ENCODE assay signal across 22 cellular contexts in the genomic region with DNA sequence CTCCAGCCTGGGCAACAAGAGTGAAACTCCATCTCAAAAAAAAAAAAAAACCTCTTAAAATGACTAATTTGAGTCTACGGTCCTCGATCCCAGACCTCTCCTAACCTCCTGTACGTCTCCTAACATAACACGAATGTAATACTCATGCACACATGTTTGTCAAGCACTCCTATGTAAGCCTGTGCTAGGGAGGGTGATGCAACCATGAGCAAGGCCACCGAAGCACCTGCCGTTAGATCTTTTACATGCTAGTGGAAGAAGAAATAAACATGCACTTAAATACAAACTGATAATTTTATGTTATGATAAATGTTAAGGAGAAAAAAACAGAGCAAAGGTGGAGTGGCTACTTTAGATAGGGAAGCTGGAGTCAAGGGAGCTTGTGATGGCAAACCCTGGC.
DNase-seq lines count a peak whose midpoint lies in the region; ATAC-seq, FAIRE-seq and TF ChIP-seq lines count a peak whose summit lies in the region.
"Had no signal": no experiment of that assay in that cellular context is flagged by ENCODE, and none has a peak within 500 bp of the region (broad histone marks: within the 10 kb centered on the region; RNA-seq: fewer than 3 reads in every experiment).

No MANE protein-coding gene starts in this region.

- H3K14ac ChIP-seq in H9 (ENCODE audit: insufficient read depth, low read length): no peak overlapping the region

- H3K4me1 Mint-ChIP-seq in activated T-cell treated with anti-CD3 and anti-CD28 coated beads, Interleukin-2, amount 50 U/mL, for 72 hours (ENCODE audit: low read depth): no peaks in the 10 kb centered on the region
- H3K4me1 Mint-ChIP-seq in H9: peaks cover 0 to 2% of the 10 kb centered on the region in 2 experiments; a peak in 1 of 4 replicates

- H3K27ac ChIP-seq in H9 (ENCODE audit: insufficient read length, low read depth, low read length) (no peak overlapping the region), K562 (ENCODE audit: extremely low read depth, low read depth, low read length) (no peak overlapping the region), upper lobe of right lung (no peak overlapping the region)
- H3K27ac ChIP-seq: HL-60 had no signal

- H3K23me2 ChIP-seq in H9 (ENCODE audit: insufficient read length, low read depth, low read length, poor library complexity, severe bottlenecking): no peaks in the 10 kb centered on the region

- H3K23ac ChIP-seq in H9 (ENCODE audit: insufficient read length, low read depth, low read length): no peak overlapping the region

- H3K9me3 ChIP-seq in H9 (ENCODE audit: control insufficient read depth, low read depth, low read length) (no peaks in the 10 kb centered on the region), K562 (replicated peaks; ENCODE audit: control insufficient read depth, insufficient read depth, low read depth, low read length) (no peaks in the 10 kb centered on the region), upper lobe of right lung (no peaks in the 10 kb centered on the region)
- H3K9me3 ChIP-seq: BE2C, HAP-1 had no signal

- TF ChIP-seq EP300 in K562 (IDR thresholded peaks at IDR 0.05; ENCODE audit: low read length): no peak

- no peaks in the 10 kb centered on the region for H3K27me3 Mint-ChIP-seq in activated T-cell treated with anti-CD3 and anti-CD28 coated beads, Interleukin-2, amount 50 U/mL, for 72 hours (ENCODE audit: low read depth)
- H3K27me3 Mint-ChIP-seq in H9 (ENCODE audit: low read depth): no peaks in the 10 kb centered on the region
- H3K27me3 Mint-ChIP-seq: CD4-positive, CD25-positive, alpha-beta regulatory T cell had no signal

- H2BK5ac ChIP-seq in H9 (ENCODE audit: insufficient read length, low read length): no peak overlapping the region

- no peak overlapping the region for H3K9ac ChIP-seq in H9 (ENCODE audit: extremely low read depth, insufficient read length, low read length)
- no peak overlapping the region for H3K9ac ChIP-seq in K562 (ENCODE audit: insufficient read depth in 1 of 2, low read depth in 2 of 2, low read length in 2 of 2)

- H3K4me1 ChIP-seq in H9 (ENCODE audit: insufficient read depth, low read length): no peaks in the 10 kb centered on the region
- H3K4me1 ChIP-seq in K562 (replicated peaks in 1 of 2; ENCODE audit: control insufficient read depth in 2 of 2, insufficient read depth in 2 of 2, low read length in 2 of 2): no peaks in the 10 kb centered on the region
- no peaks in the 10 kb centered on the region for H3K4me1 ChIP-seq in upper lobe of right lung

- no peak overlapping the region for H2AK5ac ChIP-seq in H9 (ENCODE audit: insufficient read length, low read length)

- no peaks in the 10 kb centered on the region for H3K9me3 Mint-ChIP-seq in activated T-cell treated with anti-CD3 and anti-CD28 coated beads, Interleukin-2, amount 50 U/mL, for 72 hours
- no peaks in the 10 kb centered on the region for H3K9me3 Mint-ChIP-seq in H9
- H3K9me3 Mint-ChIP-seq: CD4-positive, CD25-positive, alpha-beta regulatory T cell; CD8-positive, alpha-beta memory T cell had no signal

- H3K27me3 ChIP-seq in H9 (ENCODE audit: insufficient read depth, low read length): no peaks in the 10 kb centered on the region
- no peaks in the 10 kb centered on the region for H3K27me3 ChIP-seq in K562 (ENCODE audit: control insufficient read depth in 2 of 2, insufficient read depth in 2 of 2, low read length in 2 of 2)
- H3K27me3 ChIP-seq in upper lobe of right lung: no peaks in the 10 kb centered on the region
- H3K27me3 ChIP-seq: BE2C had no signal

- no peak for TF ChIP-seq RAD21 in K562 (CRISPR knock-in tag; conservative IDR thresholded peaks at IDR 0.05 in 1 of 2, IDR thresholded peaks at IDR 0.05 in 1 of 2)

- no peak overlapping the region for H2BK15ac ChIP-seq in H9 (ENCODE audit: low read depth, low read length)

- TF ChIP-seq POLR2A in K562 (conservative IDR thresholded peaks at IDR 0.05): no peak

- peak overlapping the region; percentile 7 for H3K27ac Mint-ChIP-seq in activated T-cell treated with anti-CD3 and anti-CD28 coated beads, Interleukin-2, amount 50 U/mL, for 72 hours
- peak overlapping the region in 2 of 3 experiments; percentile 5 to 27; a peak in 1 of 7 replicates for H3K27ac Mint-ChIP-seq in H9

- no CpG with 5 or more reads among the region's 6 CpGs for WGBS in H9 (ENCODE audit: extremely low coverage, insufficient read length, low lambda C conversion rate)
- 49% methylated on average over 6 of the region's 6 CpGs for WGBS in K562 (ENCODE audit: insufficient coverage, low coverage, missing lambda C conversion rate)

- no peaks in the 10 kb centered on the region for H3K36me3 ChIP-seq in K562 (ENCODE audit: control insufficient read depth, insufficient read depth, low read length)
- H3K36me3 ChIP-seq in upper lobe of right lung: no peaks in the 10 kb centered on the region
- H3K36me3 ChIP-seq: BE2C, HAP-1 had no signal

- H3K79me2 ChIP-seq in H9 (ENCODE audit: insufficient read depth, low read length): no peaks in the 10 kb centered on the region
- H3K79me2 ChIP-seq in K562 (ENCODE audit: control insufficient read depth, insufficient read depth, low read length): no peaks in the 10 kb centered on the region

- H2BK20ac ChIP-seq in H9 (ENCODE audit: low read depth, low read length, poor library complexity, severe bottlenecking): no peak overlapping the region

- CTCF ChIA-PET in K562 (lab: Yijun Ruan, JAX; ENCODE audit: low intra/inter-chr PET ratio): no interaction called here

- intact Hi-C loops in K562 (cut with micrococcal nuclease): loop anchor here (5.0 to 10.0 kb wide), 2 partner anchors 130 to 467 kb away; no protein-coding TSS in a partner anchor
- intact Hi-C loops in upper lobe of right lung (cut with DNase I): no loop called here

- no peak for FAIRE-seq in K562 (lab: Jason Lieb, UNC)
- FAIRE-seq: A204.1, D721Med, G401.6, GM12892, H1 had no signal

- no peak overlapping the region for H4K8ac ChIP-seq in H9 (replicated peaks; ENCODE audit: insufficient read length, low read depth, low read length)

- POLR2A ChIA-PET in K562 (lab: Yijun Ruan, JAX): interaction anchor here (0.6 kb wide), 1 partner anchor 445 kb away, joined by 3 read pairs; no protein-coding TSS in a partner anchor

- no peak overlapping the region for H3T11ph ChIP-seq in H9 (ENCODE audit: low read length)

- H3K4me2 ChIP-seq in H9 (ENCODE audit: insufficient read depth, insufficient read length, low read length): no peak overlapping the region
- no peak overlapping the region for H3K4me2 ChIP-seq in K562 (ENCODE audit: insufficient read depth, low read length)

- no peaks in the 10 kb centered on the region for H3K36me3 Mint-ChIP-seq in activated T-cell treated with anti-CD3 and anti-CD28 coated beads, Interleukin-2, amount 50 U/mL, for 72 hours (ENCODE audit: insufficient read depth in 2 of 2)
- peaks cover 0 to 4% (median 0%) of the 10 kb centered on the region in 3 experiments; a peak in 2 of 7 replicates for H3K36me3 Mint-ChIP-seq in H9 (ENCODE audit: insufficient read depth in 1 of 3, low read depth in 3 of 3)

- H4K20me1 ChIP-seq in H9 (ENCODE audit: control insufficient read depth, insufficient read depth, insufficient read length): no peaks in the 10 kb centered on the region
- H4K20me1 ChIP-seq in K562 (replicated peaks; ENCODE audit: control insufficient read depth, insufficient read depth, low read length): no peaks in the 10 kb centered on the region

- H3K4ac ChIP-seq in H9 (ENCODE audit: low read depth, low read length): no peak overlapping the region

- H3K56ac ChIP-seq in H9 (ENCODE audit: insufficient read length, low read depth, low read length): no peak overlapping the region

- BruUV-seq in K562 (replicated peaks; lab: Mats Ljungman, UMichigan): no TSS peak

- H2BK12ac ChIP-seq in H9 (ENCODE audit: insufficient read length, low read depth, low read length): no peak overlapping the region

- H4K5ac ChIP-seq in H9 (ENCODE audit: insufficient read length, low read depth, low read length): no peak overlapping the region

- H2AFZ ChIP-seq in H9 (ENCODE audit: low read length) (no peak overlapping the region), K562 (ENCODE audit: low read depth, low read length) (no peak overlapping the region)

- H3K4me3 ChIP-seq in K562: no peak overlapping the region
- H3K4me3 ChIP-seq in upper lobe of right lung: no peak overlapping the region
- H3K4me3 ChIP-seq: HAP-1 had no signal

- no peak overlapping the region for H3K18ac ChIP-seq in H9 (ENCODE audit: insufficient read length, low read depth, low read length)

- DNase-seq in activated T-cell treated with anti-CD3 and anti-CD28 coated beads, Interleukin-2, amount 50 U/mL, for 72 hours: no peak
- DNase-seq in activated T-cell treated with anti-CD3 and anti-CD28 coated beads for 4 hours: no peak
- DNase-seq in H9: no peak
- no peak for DNase-seq in K562 (ENCODE audit: extremely low read depth in 1 of 4, low spot score in 3 of 4)
- no peak for DNase-seq in upper lobe of right lung
- DNase-seq in GM13976 (ENCODE audit: low spot score): no peak
- DNase-seq: ACHN; BE2C; C1 segment of cervical spinal cord; CD4-positive, CD25-positive, alpha-beta regulatory T cell; CD8-positive, alpha-beta memory T cell; COR-L47; IMR-90; KBM-7 had no signal

- no peaks in the 10 kb centered on the region for H3K79me1 ChIP-seq in H9 (ENCODE audit: insufficient read depth, low read depth, low read length, poor library complexity, severe bottlenecking)

- no peak for ATAC-seq in activated T-cell treated with anti-CD3 and anti-CD28 coated beads, Interleukin-2, amount 50 U/mL, for 72 hours (replicated peaks in 1 of 2)
- peak; percentile 71 for ATAC-seq in K562
- ATAC-seq in upper lobe of right lung: peak; percentile 33
- no peak for ATAC-seq in HG02885 (IDR thresholded peaks at IDR 0.05; ENCODE audit: poor library complexity, unreplicated experiment)

- TF ChIP-seq CTCF in H9 (conservative IDR thresholded peaks at IDR 0.05) (no peak), K562 (IDR thresholded peaks at IDR 0.05 in 2 of 3, conservative IDR thresholded peaks at IDR 0.05 in 1 of 3; ENCODE audit: insufficient read depth in 2 of 3, low read depth in 1 of 3, low read length in 3 of 3) (no peak), upper lobe of right lung (IDR thresholded peaks at IDR 0.05) (no peak), GM13976 (IDR thresholded peaks at IDR 0.05; ENCODE audit: borderline replicate concordance, control extremely low read depth, extremely low read depth, insufficient read depth, missing control alignments) (no peak)

- in situ Hi-C loops in K562 (cut with MboI): no loop called here
- in situ Hi-C loops in GM13976 (cut with MboI; ENCODE audit: low sequenced_read_pairs, unreplicated experiment): no loop called here

- no peak overlapping the region for H3K4me3 Mint-ChIP-seq in activated T-cell treated with anti-CD3 and anti-CD28 coated beads, Interleukin-2, amount 50 U/mL, for 72 hours
- no peak overlapping the region; a peak in 1 of 5 replicates for H3K4me3 Mint-ChIP-seq in H9
- H3K4me3 Mint-ChIP-seq: CD4-positive, CD25-positive, alpha-beta regulatory T cell; CD8-positive, alpha-beta memory T cell had no signal

- H2BK120ac ChIP-seq in H9 (ENCODE audit: low read depth, low read length, poor library complexity, severe bottlenecking): no peak overlapping the region

- H3K9me1 ChIP-seq in K562 (ENCODE audit: control insufficient read depth, insufficient read depth, low read length): no peaks in the 10 kb centered on the region

- no peak overlapping the region for H4K91ac ChIP-seq in H9 (ENCODE audit: insufficient read length, low read depth, low read length)

Comparison
In these comparisons a context has a peak if more than half of its experiments do, and no peak if none do; other contexts are left out.
1. ATAC-seq: peak in K562 (single experiment) and upper lobe of right lung (single experiment); none in activated T-cell treated with anti-CD3 and anti-CD28 coated beads, Interleukin-2, amount 50 U/mL, for 72 hours (0 of 2) and HG02885 (single experiment).